26 cellular contexts compared by ENCODE assay signal in the genomic region with DNA sequence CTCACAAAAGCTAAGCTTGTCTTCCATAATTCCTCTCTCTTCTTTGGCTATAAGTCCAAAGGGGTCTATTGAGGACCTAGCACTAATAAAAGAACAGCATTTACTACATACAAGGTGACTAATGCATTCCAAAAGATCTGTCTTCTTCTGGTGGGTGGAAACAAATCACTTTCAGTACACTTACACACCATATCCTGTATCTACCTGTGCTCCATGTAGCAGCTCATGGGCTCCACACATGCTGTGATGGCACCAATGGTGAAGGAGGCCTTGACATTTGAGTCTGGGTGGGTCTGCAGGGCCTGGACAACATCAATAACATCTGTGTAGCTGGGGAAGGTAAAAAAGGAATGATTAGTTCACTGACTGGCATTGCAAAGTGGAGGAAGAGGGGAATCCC.
"Had no signal": no experiment of that assay in that cellular context is flagged by ENCODE, and none has a peak within 500 bp of the region (broad histone marks: within the 10 kb centered on the region; RNA-seq: fewer than 3 reads in every experiment).

No MANE protein-coding gene starts in this region.

- H3K4me1 Mint-ChIP-seq: immature natural killer cell; naive thymus-derived CD4-positive, alpha-beta T cell; nephron; neural crest cell had no signal

- H3K9me3 Mint-ChIP-seq: immature natural killer cell, nephron, neural crest cell had no signal

- DNase-seq: heart left ventricle; hypothalamus; immature natural killer cell; islet precursor cell; left ventricle myocardium inferior; midbrain; mucosa of descending colon; naive thymus-derived CD4-positive, alpha-beta T cell; nucleus accumbens; pancreas; posterior cingulate gyrus; retina; right cardiac atrium; stimulated activated CD4-positive, alpha-beta T cell treated with anti-CD3 and anti-CD28 coated beads, Interleukin-12 subunit alpha, Interleukin-12 subunit beta, amount 100 ng/mL, for 4 hours; stimulated activated CD4-positive, alpha-beta T cell treated with anti-CD3 and anti-CD28 coated beads, Interleukin-15, amount 100 ng/mL, for 24 hours; stimulated activated CD4-positive, alpha-beta T cell treated with anti-CD3 and anti-CD28 coated beads, Interleukin-2, amount 100 ng/mL, for 24 hours; stimulated activated CD4-positive, alpha-beta T cell treated with anti-CD3 and anti-CD28 coated beads, Interleukin-4, amount 100 ng/mL, for 1 hour; stimulated activated naive CD4-positive, alpha-beta T cell; stomach; testis; tibial artery; trophoblast cell; upper lobe of right lung had no signal

- H3K27me3 Mint-ChIP-seq: naive thymus-derived CD4-positive, alpha-beta T cell had no signal

- H3K27ac Mint-ChIP-seq: immature natural killer cell; naive thymus-derived CD4-positive, alpha-beta T cell; nephron had no signal

- H3K4me3 Mint-ChIP-seq: immature natural killer cell; naive thymus-derived CD4-positive, alpha-beta T cell; nephron; neural crest cell had no signal

- ATAC-seq: heart left ventricle; mucosa of descending colon; naive thymus-derived CD4-positive, alpha-beta T cell; pancreas; right cardiac atrium; sciatic nerve; upper lobe of right lung had no signal
